15 cellular contexts compared by ENCODE assay signal in the genomic region with DNA sequence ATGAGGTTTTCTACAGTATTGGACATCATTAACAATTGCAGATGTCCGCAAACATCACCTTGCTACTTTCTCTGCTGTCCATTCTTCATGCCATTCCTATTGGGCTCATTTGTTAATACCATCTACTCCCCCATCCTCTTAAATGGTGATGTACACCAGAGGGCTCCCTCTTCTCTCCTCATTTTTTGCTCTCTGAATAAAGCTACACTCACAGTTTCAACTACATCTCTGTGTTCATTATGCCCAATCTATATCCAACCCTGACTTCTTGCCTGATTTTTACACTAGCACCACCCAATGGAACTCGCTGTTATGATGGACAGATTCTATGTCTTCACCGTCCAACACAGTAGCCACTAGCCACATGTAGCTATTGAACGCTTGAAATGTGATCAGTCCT.
DNase-seq lines count a peak whose midpoint lies in the region; ATAC-seq, FAIRE-seq and TF ChIP-seq lines count a peak whose summit lies in the region.
"Had no signal": no experiment of that assay in that cellular context is flagged by ENCODE, and none has a peak within 500 bp of the region (broad histone marks: within the 10 kb centered on the region; RNA-seq: fewer than 3 reads in every experiment).

No MANE protein-coding gene starts in this region.

- DNase-seq in NCI-H82 (lab: John Stamatoyannopoulos, UW) (peak; percentile 13), NCI-H82 treated with DMSO at 0.1 percent for 48 hours (lab: John Stamatoyannopoulos, UW; ENCODE audit: unreplicated experiment) (no peak), HTR-8/SVneo (ENCODE audit: insufficient read length, low spot score) (no peak), OCI-M1 (lab: John Stamatoyannopoulos, UW) (peak; percentile 10), fibroblast of pulmonary artery (ENCODE audit: low read depth) (peak; percentile 3), GDM1 (lab: John Stamatoyannopoulos, UW) (no peak)
- no peak for DNase-seq in stimulated activated CD4-positive, alpha-beta T cell treated with anti-CD3 and anti-CD28 coated beads, Interleukin-1b, Interleukin-23, amount 100 ng/mL, for 48 hours
- DNase-seq: AML-193, COR-L47, HCEC 1CT, NCI-H1048, NCI-H1436 treated with DMSO at 0.1 percent for 48 hours, NCI-H2081 treated with DMSO at 0.1 percent for 48 hours had no signal

- TF ChIP-seq CTCF in fibroblast of pulmonary artery (IDR thresholded peaks at IDR 0.05; ENCODE audit: low read length, missing control alignments), result no peak

- peak; percentile 20 for FAIRE-seq in HTR-8/SVneo (lab: Jason Lieb, UNC)
- FAIRE-seq: A549 had no signal

- no peak for ATAC-seq in GM18520 (IDR thresholded peaks at IDR 0.05; ENCODE audit: unreplicated experiment)
- ATAC-seq: A549 had no signal

- no peak overlapping the region for H3K4me3 ChIP-seq in fibroblast of pulmonary artery (replicated peaks; ENCODE audit: low read depth, low read length)
- H3K4me3 ChIP-seq: A549 had no signal

Comparison
In these comparisons a context has a peak if more than half of its experiments do, and no peak if none do; other contexts are left out.
1. DNase-seq: peak in NCI-H82 (single experiment), OCI-M1 (single experiment) and fibroblast of pulmonary artery (single experiment); none in NCI-H82 treated with DMSO at 0.1 percent for 48 hours (single experiment), HTR-8/SVneo (single experiment), GDM1 (single experiment) and stimulated activated CD4-positive, alpha-beta T cell treated with anti-CD3 and anti-CD28 coated beads, Interleukin-1b, Interleukin-23, amount 100 ng/mL, for 48 hours (single experiment).